Comparison of ENCODE assay signal across 10 cellular contexts in the genomic region with DNA sequence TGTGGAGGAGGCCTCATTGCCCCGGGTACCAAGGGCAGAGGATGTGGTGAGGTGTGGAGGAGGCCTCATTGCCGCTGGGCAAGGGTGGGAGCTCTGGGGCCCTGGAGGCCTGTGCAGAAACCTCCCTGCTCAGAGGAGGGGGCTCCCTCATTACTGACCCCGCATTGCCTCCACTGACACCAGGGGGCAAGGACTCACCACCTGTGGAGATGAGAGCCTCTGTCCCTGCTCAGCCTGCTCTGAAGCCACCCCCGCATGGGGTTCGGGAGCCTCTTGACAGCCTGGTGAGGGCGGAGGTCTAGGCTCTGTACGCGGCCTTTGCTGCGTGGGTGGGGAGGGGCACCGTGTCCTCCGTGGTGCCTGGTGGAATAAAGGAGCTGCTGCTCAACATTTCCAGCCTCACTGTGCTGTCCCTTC.
A peak's percentile ranks its signal among the peaks of the same experiment; 100 is the strongest.
DNase-seq lines count a peak whose midpoint lies in the region; ATAC-seq and TF ChIP-seq lines count a peak whose summit lies in the region.
"Had no signal": no experiment of that assay in that cellular context is flagged by ENCODE, and none has a peak within 500 bp of the region (broad histone marks: within the 10 kb centered on the region; RNA-seq: fewer than 3 reads in every experiment).

No MANE protein-coding gene starts in this region.

- no peak overlapping the region for H3K4me3 Mint-ChIP-seq in activated T-helper 1 cell treated with anti-CD3 and anti-CD28 coated beads, Interleukin-12 subunit alpha, Interleukin-12 subunit beta, Interleukin-2, Interleukin-4 antibody, amounts not matched to agents 30 ng/mL and 10 ng/mL and 1 ng/mL, durations not matched to agents 14 hours and 24 hours and 36 hours
- no peak overlapping the region for H3K4me3 Mint-ChIP-seq in stimulated activated effector memory CD8-positive, alpha-beta T cell treated with anti-CD3 and anti-CD28 coated beads, Interleukin-12 subunit alpha, Interleukin-12 subunit beta, amount 100 ng/mL, for 72 hours

- no peak for DNase-seq in SJCRH30
- peak; percentile 7 for DNase-seq in activated T-helper 1 cell treated with anti-CD3 and anti-CD28 coated beads, Interleukin-12 subunit alpha, Interleukin-12 subunit beta, Interleukin-2, Interleukin-4 antibody, amounts not matched to agents 30 ng/mL and 10 ng/mL and 1 ng/mL, durations not matched to agents 14 hours and 24 hours and 36 hours (ENCODE audit: low spot score)
- no peak for DNase-seq in left ventricle myocardium inferior
- DNase-seq in stimulated activated effector memory CD8-positive, alpha-beta T cell treated with anti-CD3 and anti-CD28 coated beads, Interleukin-12 subunit alpha, Interleukin-12 subunit beta, amount 100 ng/mL, for 72 hours (ENCODE audit: low spot score in 2 of 2), result peak in 1 of 2 donors; percentile 56
- DNase-seq in COR-L47 (lab: John Stamatoyannopoulos, UW), result no peak
- DNase-seq in testis, result no peak
- DNase-seq in SK-N-SH, result no peak
- DNase-seq: foreskin keratinocyte, Karpas-422 had no signal

- CTCF ChIA-PET in SK-N-SH (lab: Yijun Ruan, JAX), result interaction anchor here (1.2 to 1.9 kb wide), 4 partner anchors 8 to 331 kb away, joined by 3 to 10 read pairs (median 4); no protein-coding TSS in a partner anchor

- H3K36me3 ChIP-seq in SJCRH30 (no peaks in the 10 kb centered on the region), left ventricle myocardium inferior (no peaks in the 10 kb centered on the region), testis (ENCODE audit: low read depth, missing control alignments) (no peaks in the 10 kb centered on the region), SK-N-SH (replicated peaks in 1 of 2; ENCODE audit: control insufficient read depth in 1 of 2, insufficient read depth in 2 of 2, low read length in 1 of 2) (no peaks in the 10 kb centered on the region)

- H4K20me1 ChIP-seq in SK-N-SH (ENCODE audit: insufficient read depth), result no peaks in the 10 kb centered on the region; the same call in 1 of the 2 replicates

- ATAC-seq in stimulated activated effector memory CD8-positive, alpha-beta T cell treated with anti-CD3 and anti-CD28 coated beads, Interleukin-12 subunit alpha, Interleukin-12 subunit beta, amount 100 ng/mL, for 72 hours, result peak; percentile 56
- ATAC-seq: foreskin keratinocyte had no signal

- H3K4me1 ChIP-seq in SJCRH30, result peaks cover 44% of the 10 kb centered on the region
- H3K4me1 ChIP-seq in left ventricle myocardium inferior, result peaks cover 19% of the 10 kb centered on the region
- H3K4me1 ChIP-seq in testis, result peaks cover 4% of the 10 kb centered on the region
- peaks cover 0 to 51% of the 10 kb centered on the region in 2 experiments; a peak in 2 of 4 replicates for H3K4me1 ChIP-seq in SK-N-SH (ENCODE audit: control insufficient read depth in 1 of 2, insufficient read depth in 2 of 2, low read depth in 1 of 2, low read length in 1 of 2)
- H3K4me1 ChIP-seq: foreskin keratinocyte had no signal

- 48 to 57% methylated on average over 8 to 11 of the region's 11 CpGs for WGBS in testis, 2 donors
- 90% methylated on average over 6 of the region's 11 CpGs for WGBS in SK-N-SH (ENCODE audit: low lambda C conversion rate)

- TF ChIP-seq CTCF in left ventricle myocardium inferior (IDR thresholded peaks at IDR 0.05; ENCODE audit: borderline replicate concordance) (no peak), testis (IDR thresholded peaks at IDR 0.05) (no peak), SK-N-SH (IDR thresholded peaks at IDR 0.05) (no peak)

- peaks cover 15% of the 10 kb centered on the region for H3K27me3 Mint-ChIP-seq in activated T-helper 1 cell treated with anti-CD3 and anti-CD28 coated beads, Interleukin-12 subunit alpha, Interleukin-12 subunit beta, Interleukin-2, Interleukin-4 antibody, amounts not matched to agents 30 ng/mL and 10 ng/mL and 1 ng/mL, durations not matched to agents 14 hours and 24 hours and 36 hours (ENCODE audit: insufficient read depth)

- no peak overlapping the region for H3K4me2 ChIP-seq in SK-N-SH

- H3K9me2 ChIP-seq in SK-N-SH, result no peaks in the 10 kb centered on the region

- no peak overlapping the region for H3K9ac ChIP-seq in SK-N-SH

- H3K27ac ChIP-seq in SJCRH30 (peak overlapping the region; percentile 55), left ventricle myocardium inferior (replicated peaks) (peak overlapping the region; percentile 66), testis (no peak overlapping the region), SK-N-SH (ENCODE audit: low read depth in 2 of 2, low read length in 1 of 2) (peak overlapping the region in 1 of 2 experiments; percentile 96; a peak in 2 of 4 replicates)
- H3K27ac ChIP-seq: foreskin keratinocyte had no signal

- H3K27ac Mint-ChIP-seq in activated T-helper 1 cell treated with anti-CD3 and anti-CD28 coated beads, Interleukin-12 subunit alpha, Interleukin-12 subunit beta, Interleukin-2, Interleukin-4 antibody, amounts not matched to agents 30 ng/mL and 10 ng/mL and 1 ng/mL, durations not matched to agents 14 hours and 24 hours and 36 hours, result peak overlapping the region; percentile 83
- peak overlapping the region; percentile 95 for H3K27ac Mint-ChIP-seq in stimulated activated effector memory CD8-positive, alpha-beta T cell treated with anti-CD3 and anti-CD28 coated beads, Interleukin-12 subunit alpha, Interleukin-12 subunit beta, amount 100 ng/mL, for 72 hours

- H3K36me3 Mint-ChIP-seq in activated T-helper 1 cell treated with anti-CD3 and anti-CD28 coated beads, Interleukin-12 subunit alpha, Interleukin-12 subunit beta, Interleukin-2, Interleukin-4 antibody, amounts not matched to agents 30 ng/mL and 10 ng/mL and 1 ng/mL, durations not matched to agents 14 hours and 24 hours and 36 hours (ENCODE audit: low read depth), result peaks cover 7% of the 10 kb centered on the region
- peaks cover 11% of the 10 kb centered on the region for H3K36me3 Mint-ChIP-seq in stimulated activated effector memory CD8-positive, alpha-beta T cell treated with anti-CD3 and anti-CD28 coated beads, Interleukin-12 subunit alpha, Interleukin-12 subunit beta, amount 100 ng/mL, for 72 hours

- intact Hi-C loops in activated T-helper 1 cell treated with anti-CD3 and anti-CD28 coated beads, Interleukin-12 subunit alpha, Interleukin-12 subunit beta, Interleukin-2, Interleukin-4 antibody, amounts not matched to agents 30 ng/mL and 10 ng/mL and 1 ng/mL, durations not matched to agents 14 hours and 24 hours and 36 hours (cut with micrococcal nuclease), result loop anchor here (5.0 to 10.0 kb wide), 2 partner anchors 69 to 242 kb away; partner anchors contain the start of gene PCBP3
- intact Hi-C loops in left ventricle myocardium inferior (cut with micrococcal nuclease), result no loop called here
- intact Hi-C loops in testis (cut with DNase I; ENCODE audit: low total_unique reads), result no loop called here

- H3F3A ChIP-seq in SK-N-SH (replicated peaks; ENCODE audit: insufficient read depth), result peaks cover 3% of the 10 kb centered on the region

- no peak overlapping the region for H2AFZ ChIP-seq in SK-N-SH (ENCODE audit: low read depth)

- no peak for TF ChIP-seq EP300 in SK-N-SH (IDR thresholded peaks at IDR 0.05; ENCODE audit: borderline replicate concordance in 1 of 2, low read depth in 1 of 2, low read length in 1 of 2)

- H3K79me2 ChIP-seq in SK-N-SH (ENCODE audit: insufficient read depth), result no peaks in the 10 kb centered on the region

- H3K27me3 ChIP-seq in SJCRH30, result no peaks in the 10 kb centered on the region
- H3K27me3 ChIP-seq in left ventricle myocardium inferior (ENCODE audit: low read depth), result peaks cover 3% of the 10 kb centered on the region
- H3K27me3 ChIP-seq in testis, result no peaks in the 10 kb centered on the region
- H3K27me3 ChIP-seq in SK-N-SH (ENCODE audit: insufficient read depth), result no peaks in the 10 kb centered on the region

- TF ChIP-seq POLR2A in testis (IDR thresholded peaks at IDR 0.05), result no peak

- TF ChIP-seq RAD21 in SK-N-SH (IDR thresholded peaks at IDR 0.05; ENCODE audit: low read length), result no peak

- no peak overlapping the region for H3K4me3 ChIP-seq in SJCRH30
- no peak overlapping the region for H3K4me3 ChIP-seq in left ventricle myocardium inferior
- H3K4me3 ChIP-seq in testis, result no peak overlapping the region
- H3K4me3 ChIP-seq in SK-N-SH (ENCODE audit: low read depth in 2 of 2, low read length in 1 of 2), result no peak overlapping the region
- H3K4me3 ChIP-seq: lung had no signal

- POLR2A ChIA-PET in SK-N-SH (lab: Yijun Ruan, JAX), result interaction anchor here (0.6 to 2.5 kb wide), 3 partner anchors 9 to 331 kb away, joined by 4 to 23 read pairs (median 4); no protein-coding TSS in a partner anchor

- peaks cover 45% of the 10 kb centered on the region for H3K4me1 Mint-ChIP-seq in activated T-helper 1 cell treated with anti-CD3 and anti-CD28 coated beads, Interleukin-12 subunit alpha, Interleukin-12 subunit beta, Interleukin-2, Interleukin-4 antibody, amounts not matched to agents 30 ng/mL and 10 ng/mL and 1 ng/mL, durations not matched to agents 14 hours and 24 hours and 36 hours (ENCODE audit: low read depth)
- H3K4me1 Mint-ChIP-seq in stimulated activated effector memory CD8-positive, alpha-beta T cell treated with anti-CD3 and anti-CD28 coated beads, Interleukin-12 subunit alpha, Interleukin-12 subunit beta, amount 100 ng/mL, for 72 hours, result peaks cover 36% of the 10 kb centered on the region

- peaks cover 3% of the 10 kb centered on the region for H3K9me3 Mint-ChIP-seq in activated T-helper 1 cell treated with anti-CD3 and anti-CD28 coated beads, Interleukin-12 subunit alpha, Interleukin-12 subunit beta, Interleukin-2, Interleukin-4 antibody, amounts not matched to agents 30 ng/mL and 10 ng/mL and 1 ng/mL, durations not matched to agents 14 hours and 24 hours and 36 hours
- peaks cover 6% of the 10 kb centered on the region for H3K9me3 Mint-ChIP-seq in stimulated activated effector memory CD8-positive, alpha-beta T cell treated with anti-CD3 and anti-CD28 coated beads, Interleukin-12 subunit alpha, Interleukin-12 subunit beta, amount 100 ng/mL, for 72 hours

- H3K9me3 ChIP-seq in SJCRH30 (replicated peaks) (no peaks in the 10 kb centered on the region), left ventricle myocardium inferior (replicated peaks) (no peaks in the 10 kb centered on the region), testis (no peaks in the 10 kb centered on the region), SK-N-SH (no peaks in the 10 kb centered on the region)

TF ChIP-seq in SK-N-SH, 30 proteins besides CTCF, POLR2A, EP300 and RAD21:
- TF ChIP-seq GABPA (IDR thresholded peaks at IDR 0.05; ENCODE audit: low read depth) (no peak), TAF1 (IDR thresholded peaks at IDR 0.05; ENCODE audit: borderline replicate concordance, low read depth, low read length) (no peak), USF2 (IDR thresholded peaks at IDR 0.05; ENCODE audit: borderline replicate concordance, low read depth, low read length) (no peak)

Comparison
In these comparisons a context has a peak if more than half of its experiments do, and no peak if none do; other contexts are left out.
1. H3K27ac ChIP-seq: peak in SJCRH30 (single experiment) and left ventricle myocardium inferior (single experiment); none in testis (0 of 2).